ENCODE assay signal across 15 cellular contexts in the genomic region with DNA sequence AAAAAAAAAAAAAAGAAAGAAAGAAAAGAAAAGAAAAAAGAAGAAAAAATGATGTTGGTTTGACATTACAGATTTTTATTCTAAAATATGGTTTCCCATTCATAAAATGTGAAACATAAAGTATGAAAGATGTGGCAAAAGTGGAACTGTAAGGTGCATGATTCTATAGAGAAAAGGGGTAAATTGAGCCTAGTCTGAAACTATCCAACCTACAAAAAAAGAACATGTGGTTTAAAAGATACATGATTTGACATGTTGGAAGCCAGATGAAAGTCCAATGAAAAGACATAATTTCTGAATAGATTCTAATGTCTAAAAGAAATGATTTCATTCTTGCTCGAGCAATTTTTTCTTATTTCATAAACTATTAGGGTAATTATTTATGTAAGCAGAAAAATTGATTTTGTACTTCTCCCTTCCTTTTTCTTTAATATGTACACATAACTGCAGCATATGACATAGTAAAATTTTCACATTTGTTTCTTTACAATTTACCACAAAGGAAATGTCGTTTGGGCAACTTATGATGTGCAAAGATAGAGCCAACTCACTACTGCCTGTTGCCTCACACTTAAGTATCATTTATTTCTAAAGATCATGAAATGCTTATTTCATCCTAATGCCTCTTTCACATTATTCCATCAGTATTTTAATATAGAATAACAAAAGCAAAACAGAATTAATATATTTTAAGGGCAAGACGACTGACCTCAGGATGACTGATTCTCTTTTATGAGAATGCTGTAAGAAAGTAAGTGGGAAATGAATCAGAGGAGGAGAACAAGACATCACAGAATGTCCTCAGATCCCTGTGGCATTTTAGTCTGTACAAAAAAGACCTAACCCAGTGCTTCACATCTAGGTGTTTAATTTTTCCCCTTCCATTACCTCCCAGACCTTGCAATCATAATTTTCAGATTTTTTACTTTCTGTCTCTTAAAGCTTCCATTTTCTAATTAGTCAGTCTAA.
A peak's percentile ranks its signal among the peaks of the same experiment; 100 is the strongest.
DNase-seq lines count a peak whose midpoint lies in the region; ATAC-seq and TF ChIP-seq lines count a peak whose summit lies in the region.
"Had no signal": no experiment of that assay in that cellular context is flagged by ENCODE, and none has a peak within 500 bp of the region (broad histone marks: within the 10 kb centered on the region; RNA-seq: fewer than 3 reads in every experiment).

No MANE protein-coding gene starts in this region.

- intact Hi-C loops in activated T-helper 2 cell treated with anti-CD3 and anti-CD28 coated beads, Interferon-gamma antibody, Interleukin-2, Interleukin-4, amounts not matched to agents 10 μg/mL and 5 μg/mL and 100 μg/mL, durations not matched to agents 14 hours and 24 hours and 36 hours (cut with micrococcal nuclease) = loop anchor here (1.0 to 10.0 kb wide), 8 partner anchors 8 to 1404 kb away; no protein-coding TSS in a partner anchor

- no peak overlapping the region for H3K4me3 Mint-ChIP-seq in activated T-helper 2 cell treated with anti-CD3 and anti-CD28 coated beads, Interferon-gamma antibody, Interleukin-2, Interleukin-4, amounts not matched to agents 10 μg/mL and 5 μg/mL and 100 μg/mL, durations not matched to agents 14 hours and 24 hours and 36 hours (ENCODE audit: low read depth)
- H3K4me3 Mint-ChIP-seq: stimulated activated memory B cell treated with anti-CD40 and anti-IgM and Interleukin-4, amounts not matched to agents 10 μg/mL and 1 μg/mL and 100 μg/mL, for 72 hours had no signal

- POLR2A ChIA-PET in HEK293T (lab: Yijun Ruan, JAX) = no interaction called here

- H3K36me3 Mint-ChIP-seq in activated T-helper 2 cell treated with anti-CD3 and anti-CD28 coated beads, Interferon-gamma antibody, Interleukin-2, Interleukin-4, amounts not matched to agents 10 μg/mL and 5 μg/mL and 100 μg/mL, durations not matched to agents 14 hours and 24 hours and 36 hours (ENCODE audit: low read depth) = peaks cover 24% of the 10 kb centered on the region
- H3K36me3 Mint-ChIP-seq: stimulated activated memory B cell treated with anti-CD40 and anti-IgM and Interleukin-4, amounts not matched to agents 10 μg/mL and 1 μg/mL and 100 μg/mL, for 72 hours had no signal

- peaks cover 62% of the 10 kb centered on the region for H3K4me1 ChIP-seq in Loucy (ENCODE audit: insufficient read depth, low read length, poor library complexity, severe bottlenecking)
- peaks cover 46 to 48% of the 10 kb centered on the region in 2 experiments for H3K4me1 ChIP-seq in neutrophil (ENCODE audit: control insufficient read depth in 1 of 2, insufficient read depth in 1 of 2, low read depth in 1 of 2, low read length in 1 of 2)

- no peak for DNase-seq in activated T-helper 2 cell treated with anti-CD3 and anti-CD28 coated beads, Interferon-gamma antibody, Interleukin-2, Interleukin-4, amounts not matched to agents 10 μg/mL and 5 μg/mL and 100 μg/mL, durations not matched to agents 14 hours and 24 hours and 36 hours (ENCODE audit: low spot score)
- DNase-seq in HEK293T (ENCODE audit: extremely low spot score) (no peak), GOT3 (lab: John Stamatoyannopoulos, UW) (no peak), medulla oblongata (ENCODE audit: extremely low spot score) (no peak)
- DNase-seq: DND-41, foreskin melanocyte, IMR-90, left ventricle myocardium inferior, NCI-H2171, occipital lobe, RPMI8226 had no signal

- no peak overlapping the region for H2AFZ ChIP-seq in Loucy (ENCODE audit: low read length)

- no peaks in the 10 kb centered on the region for H4K20me1 ChIP-seq in Loucy (ENCODE audit: insufficient read depth, low read length, poor library complexity, severe bottlenecking)

- H3K27me3 Mint-ChIP-seq in activated T-helper 2 cell treated with anti-CD3 and anti-CD28 coated beads, Interferon-gamma antibody, Interleukin-2, Interleukin-4, amounts not matched to agents 10 μg/mL and 5 μg/mL and 100 μg/mL, durations not matched to agents 14 hours and 24 hours and 36 hours (ENCODE audit: low read depth) = no peaks in the 10 kb centered on the region
- H3K27me3 Mint-ChIP-seq: stimulated activated memory B cell treated with anti-CD40 and anti-IgM and Interleukin-4, amounts not matched to agents 10 μg/mL and 1 μg/mL and 100 μg/mL, for 72 hours had no signal

- H3K9me3 Mint-ChIP-seq in activated T-helper 2 cell treated with anti-CD3 and anti-CD28 coated beads, Interferon-gamma antibody, Interleukin-2, Interleukin-4, amounts not matched to agents 10 μg/mL and 5 μg/mL and 100 μg/mL, durations not matched to agents 14 hours and 24 hours and 36 hours = peaks cover 14% of the 10 kb centered on the region
- H3K9me3 Mint-ChIP-seq: stimulated activated memory B cell treated with anti-CD40 and anti-IgM and Interleukin-4, amounts not matched to agents 10 μg/mL and 1 μg/mL and 100 μg/mL, for 72 hours had no signal

- H3F3A ChIP-seq in Loucy (ENCODE audit: low read depth) = no peaks in the 10 kb centered on the region

- no peak for TF ChIP-seq CTCF in Loucy (conservative IDR thresholded peaks at IDR 0.05; ENCODE audit: low read length)
- TF ChIP-seq CTCF in neutrophil (IDR thresholded peaks at IDR 0.05) = no peak

- ATAC-seq in GM18511 (IDR thresholded peaks at IDR 0.05; ENCODE audit: unreplicated experiment) = peak; percentile 42
- ATAC-seq: stimulated activated memory B cell treated with anti-CD40 and anti-IgM and Interleukin-4, amounts not matched to agents 10 μg/mL and 1 μg/mL and 100 μg/mL, for 72 hours had no signal

- CTCF ChIA-PET in HEK293T (lab: Yijun Ruan, JAX) = no interaction called here

- H3K27ac Mint-ChIP-seq in activated T-helper 2 cell treated with anti-CD3 and anti-CD28 coated beads, Interferon-gamma antibody, Interleukin-2, Interleukin-4, amounts not matched to agents 10 μg/mL and 5 μg/mL and 100 μg/mL, durations not matched to agents 14 hours and 24 hours and 36 hours = peak overlapping the region; percentile 62

- no peaks in the 10 kb centered on the region for H3K9me2 ChIP-seq in Loucy (replicated peaks; ENCODE audit: low read depth, low read length)

- peaks cover 53% of the 10 kb centered on the region for H3K4me1 Mint-ChIP-seq in activated T-helper 2 cell treated with anti-CD3 and anti-CD28 coated beads, Interferon-gamma antibody, Interleukin-2, Interleukin-4, amounts not matched to agents 10 μg/mL and 5 μg/mL and 100 μg/mL, durations not matched to agents 14 hours and 24 hours and 36 hours (ENCODE audit: low read depth)

- peak overlapping the region; percentile 57 for H3K4me3 ChIP-seq in Loucy (ENCODE audit: low read length, poor library complexity, severe bottlenecking)
- peak overlapping the region in 1 of 2 experiments; percentile 17 for H3K4me3 ChIP-seq in neutrophil (ENCODE audit: low read depth in 1 of 2, low read length in 1 of 2)
- H3K4me3 ChIP-seq: left ventricle myocardium inferior had no signal

- H3K27me3 ChIP-seq in Loucy (ENCODE audit: insufficient read depth, low read length, poor library complexity, severe bottlenecking) (no peaks in the 10 kb centered on the region), neutrophil (no peaks in the 10 kb centered on the region)

- H3K79me2 ChIP-seq in Loucy (ENCODE audit: insufficient read depth, low read length) = no peaks in the 10 kb centered on the region

- H3K4me2 ChIP-seq in Loucy (ENCODE audit: low read depth, low read length, poor library complexity, severe bottlenecking) = peak overlapping the region; percentile 70

- peak overlapping the region; percentile 27 for H3K9ac ChIP-seq in Loucy (ENCODE audit: low read depth, low read length, poor library complexity, severe bottlenecking)

- H3K9me3 ChIP-seq in Loucy (ENCODE audit: insufficient read depth, low read depth, low read length) (no peaks in the 10 kb centered on the region), neutrophil (no peaks in the 10 kb centered on the region)
- H3K9me3 ChIP-seq: left ventricle myocardium inferior had no signal

- peak overlapping the region; percentile 81 for H3K27ac ChIP-seq in neutrophil
- H3K27ac ChIP-seq: left ventricle myocardium inferior had no signal

- H3K36me3 ChIP-seq in Loucy (ENCODE audit: insufficient read depth, low read length) = no peaks in the 10 kb centered on the region
- no peaks in the 10 kb centered on the region for H3K36me3 ChIP-seq in neutrophil
- H3K36me3 ChIP-seq: left ventricle myocardium inferior had no signal

TF ChIP-seq in HEK293T, 16 proteins besides CTCF, POLR2A, EP300 and RAD21:
- TF ChIP-seq FOXK2 (IDR thresholded peaks at IDR 0.05) (no peak), L3MBTL2 (conservative IDR thresholded peaks at IDR 0.05) (no peak), LEF1 (IDR thresholded peaks at IDR 0.05; ENCODE audit: borderline replicate concordance) (no peak), FOXA1 (IDR thresholded peaks at IDR 0.05) (no peak), ZNF384 (IDR thresholded peaks at IDR 0.05) (no peak), FOXM1 (IDR thresholded peaks at IDR 0.05; ENCODE audit: borderline replicate concordance) (no peak)
- TF ChIP-seq, protein P1, sequence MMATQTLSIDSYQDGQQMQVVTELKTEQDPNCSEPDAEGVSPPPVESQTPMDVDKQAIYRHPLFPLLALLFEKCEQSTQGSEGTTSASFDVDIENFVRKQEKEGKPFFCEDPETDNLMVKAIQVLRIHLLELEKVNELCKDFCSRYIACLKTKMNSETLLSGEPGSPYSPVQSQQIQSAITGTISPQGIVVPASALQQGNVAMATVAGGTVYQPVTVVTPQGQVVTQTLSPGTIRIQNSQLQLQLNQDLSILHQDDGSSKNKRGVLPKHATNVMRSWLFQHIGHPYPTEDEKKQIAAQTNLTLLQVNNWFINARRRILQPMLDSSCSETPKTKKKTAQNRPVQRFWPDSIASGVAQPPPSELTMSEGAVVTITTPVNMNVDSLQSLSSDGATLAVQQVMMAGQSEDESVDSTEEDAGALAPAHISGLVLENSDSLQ (IDR thresholded peaks at IDR 0.05) = no peak
